1 cellular context compared by ENCODE assay signal in the genomic region with DNA sequence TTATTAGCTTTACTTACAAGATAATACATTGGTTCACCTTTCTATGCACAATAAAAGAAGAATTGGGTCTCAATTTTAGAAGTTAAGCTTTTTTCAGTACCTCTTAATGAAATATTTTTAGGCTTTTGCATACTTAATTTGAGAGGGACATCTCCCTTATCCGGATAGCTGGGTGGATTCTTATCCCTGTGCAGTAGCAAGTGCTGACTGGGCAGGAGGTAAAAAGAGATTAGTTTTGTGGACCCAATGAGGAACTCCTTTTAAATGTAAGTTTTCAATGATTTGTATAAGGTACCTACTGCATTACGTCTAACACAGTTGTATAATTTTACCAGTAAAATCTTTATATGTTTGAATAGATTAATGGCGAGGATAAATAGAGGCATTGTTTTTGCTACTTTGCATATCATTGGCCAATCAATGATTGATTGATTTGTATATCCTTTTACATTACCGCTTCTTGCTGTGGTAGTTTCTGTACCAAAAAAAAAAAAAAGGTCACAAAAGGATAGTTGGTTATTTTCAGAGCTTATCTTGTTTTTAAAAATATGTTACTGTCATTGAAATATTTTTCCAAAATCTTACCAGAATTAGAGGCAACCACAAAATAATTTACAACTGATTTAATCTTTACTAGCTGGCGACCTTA.
TF ChIP-seq lines count a peak whose summit lies in the region.

No MANE protein-coding gene starts in this region.

TF ChIP-seq in K562, 482 proteins besides CTCF, POLR2A, EP300 and RAD21 (continued from another document):
- TF ChIP-seq MAFF (IDR thresholded peaks at IDR 0.05; ENCODE audit: low read length) (peak; percentile 29; the same call in 1 of the 2 replicates), C11orf30 (IDR thresholded peaks at IDR 0.05; ENCODE audit: low read depth) (peak; percentile 57; the same call in 1 of the 2 replicates), ZNF316 (IDR thresholded peaks at IDR 0.05) (peak; percentile 63), CBFA2T3 (IDR thresholded peaks at IDR 0.05) (0 out of 2 replicates have a peak, but pooled peaks have one; percentile 5), ZNF263 (CRISPR knock-in tag; IDR thresholded peaks at IDR 0.05; ENCODE audit: borderline replicate concordance) (no peak), MAFK (IDR thresholded peaks at IDR 0.05; ENCODE audit: low read length) (peak; percentile 28; the same call in 1 of the 2 replicates), MEF2A (IDR thresholded peaks at IDR 0.05; ENCODE audit: control insufficient read depth, low read depth, low read length) (no peak), ZBTB17 (CRISPR knock-in tag; IDR thresholded peaks at IDR 0.05) (no peak)
- TF ChIP-seq, protein P1, sequence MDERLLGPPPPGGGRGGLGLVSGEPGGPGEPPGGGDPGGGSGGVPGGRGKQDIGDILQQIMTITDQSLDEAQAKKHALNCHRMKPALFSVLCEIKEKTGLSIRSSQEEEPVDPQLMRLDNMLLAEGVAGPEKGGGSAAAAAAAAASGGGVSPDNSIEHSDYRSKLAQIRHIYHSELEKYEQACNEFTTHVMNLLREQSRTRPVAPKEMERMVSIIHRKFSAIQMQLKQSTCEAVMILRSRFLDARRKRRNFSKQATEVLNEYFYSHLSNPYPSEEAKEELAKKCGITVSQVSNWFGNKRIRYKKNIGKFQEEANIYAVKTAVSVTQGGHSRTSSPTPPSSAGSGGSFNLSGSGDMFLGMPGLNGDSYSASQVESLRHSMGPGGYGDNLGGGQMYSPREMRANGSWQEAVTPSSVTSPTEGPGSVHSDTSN (CRISPR knock-in tag; IDR thresholded peaks at IDR 0.05; ENCODE audit: low read depth), result no peak
- TF ChIP-seq, protein P1 (tag; conservative IDR thresholded peaks at IDR 0.05; ENCODE audit: low read depth), result peak; percentile 57; the same call in 1 of the 2 replicates
- TF ChIP-seq, protein P2, sequence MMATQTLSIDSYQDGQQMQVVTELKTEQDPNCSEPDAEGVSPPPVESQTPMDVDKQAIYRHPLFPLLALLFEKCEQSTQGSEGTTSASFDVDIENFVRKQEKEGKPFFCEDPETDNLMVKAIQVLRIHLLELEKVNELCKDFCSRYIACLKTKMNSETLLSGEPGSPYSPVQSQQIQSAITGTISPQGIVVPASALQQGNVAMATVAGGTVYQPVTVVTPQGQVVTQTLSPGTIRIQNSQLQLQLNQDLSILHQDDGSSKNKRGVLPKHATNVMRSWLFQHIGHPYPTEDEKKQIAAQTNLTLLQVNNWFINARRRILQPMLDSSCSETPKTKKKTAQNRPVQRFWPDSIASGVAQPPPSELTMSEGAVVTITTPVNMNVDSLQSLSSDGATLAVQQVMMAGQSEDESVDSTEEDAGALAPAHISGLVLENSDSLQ (IDR thresholded peaks at IDR 0.05), result peak; percentile 42; the same call in 1 of the 2 replicates
